ENCODE assay signal across 1 cellular context in the genomic region with DNA sequence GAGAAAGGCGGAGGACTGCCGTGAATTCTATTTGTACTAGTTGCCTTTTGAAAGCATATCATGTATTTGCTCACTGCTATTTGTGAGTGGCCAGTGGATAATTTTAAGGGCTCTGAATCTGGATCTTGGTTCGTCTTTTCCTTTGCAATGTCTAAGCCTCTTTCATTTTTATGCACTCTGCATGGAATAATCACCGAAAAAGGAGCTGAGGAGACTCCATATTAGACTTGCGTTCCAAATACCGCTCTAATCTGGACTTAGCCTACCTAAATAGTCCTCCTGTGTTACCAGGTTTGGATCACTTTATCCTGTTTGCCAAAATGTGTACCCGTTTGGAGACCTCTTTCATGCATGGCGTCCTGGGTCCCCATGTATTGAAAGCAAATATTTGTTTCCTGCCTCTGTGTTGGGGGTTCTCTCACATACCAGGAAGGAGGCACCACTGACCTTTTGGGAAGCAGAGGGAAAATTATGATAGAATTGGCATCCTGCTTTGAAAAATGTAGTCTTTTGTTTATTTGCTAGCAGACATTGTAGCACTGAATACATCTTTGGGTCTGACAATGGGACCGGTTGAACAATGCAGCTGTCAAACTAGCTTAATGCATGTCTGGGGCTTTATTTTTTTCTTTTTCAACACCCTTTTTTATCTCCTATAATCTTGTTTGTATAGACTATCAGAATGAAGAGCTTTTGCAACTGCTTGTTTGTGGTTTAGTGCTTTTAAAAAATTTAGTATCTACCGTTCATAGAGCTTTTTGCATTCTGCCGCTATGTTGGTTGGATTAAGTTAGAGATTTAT.
TF ChIP-seq lines count a peak whose summit lies in the region.

No MANE protein-coding gene starts in this region.

TF ChIP-seq in H1, 55 proteins besides CTCF, POLR2A, EP300 and RAD21:
- TF ChIP-seq SP1 (IDR thresholded peaks at IDR 0.05; ENCODE audit: low read depth, low read length): no peak
- no peak for TF ChIP-seq NANOG (IDR thresholded peaks at IDR 0.05; ENCODE audit: insufficient read depth, low read depth, low read length, poor library complexity, severe bottlenecking)
- no peak for TF ChIP-seq POLR2AphosphoS5 (IDR thresholded peaks at IDR 0.05; ENCODE audit: low read depth, low read length)
- no peak for TF ChIP-seq SIN3A (conservative IDR thresholded peaks at IDR 0.05 in 1 of 2, IDR thresholded peaks at IDR 0.05 in 1 of 2; ENCODE audit: low read depth in 1 of 2, low read length in 2 of 2)
- no peak for TF ChIP-seq TEAD4 (IDR thresholded peaks at IDR 0.05; ENCODE audit: low read depth, low read length)
- TF ChIP-seq CTBP2 (IDR thresholded peaks at IDR 0.05; ENCODE audit: borderline replicate concordance, insufficient read depth, insufficient read length, low read length): no peak
- TF ChIP-seq, protein P1, sequence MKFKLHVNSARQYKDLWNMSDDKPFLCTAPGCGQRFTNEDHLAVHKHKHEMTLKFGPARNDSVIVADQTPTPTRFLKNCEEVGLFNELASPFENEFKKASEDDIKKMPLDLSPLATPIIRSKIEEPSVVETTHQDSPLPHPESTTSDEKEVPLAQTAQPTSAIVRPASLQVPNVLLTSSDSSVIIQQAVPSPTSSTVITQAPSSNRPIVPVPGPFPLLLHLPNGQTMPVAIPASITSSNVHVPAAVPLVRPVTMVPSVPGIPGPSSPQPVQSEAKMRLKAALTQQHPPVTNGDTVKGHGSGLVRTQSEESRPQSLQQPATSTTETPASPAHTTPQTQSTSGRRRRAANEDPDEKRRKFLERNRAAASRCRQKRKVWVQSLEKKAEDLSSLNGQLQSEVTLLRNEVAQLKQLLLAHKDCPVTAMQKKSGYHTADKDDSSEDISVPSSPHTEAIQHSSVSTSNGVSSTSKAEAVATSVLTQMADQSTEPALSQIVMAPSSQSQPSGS (IDR thresholded peaks at IDR 0.05; ENCODE audit: low read length): no peak
- no peak for TF ChIP-seq BACH1 (IDR thresholded peaks at IDR 0.05; ENCODE audit: low read length)
